In genomic region chr15:39885099-39885777, GRCh38 we compare ENCODE assay signal across 2 cellular contexts.
A peak's percentile ranks its signal among the peaks of the same experiment; 100 is the strongest.
TF ChIP-seq lines count a peak whose summit lies in the region.

No MANE protein-coding gene starts in this region.

TF ChIP-seq in IMR-90, 13 proteins besides CTCF, POLR2A, EP300 and RAD21 (continued from another document):
- TF ChIP-seq MXI1 (IDR thresholded peaks at IDR 0.05; ENCODE audit: borderline replicate concordance, low read depth, low read length) (no peak), CEBPB (IDR thresholded peaks at IDR 0.05; ENCODE audit: low read depth, low read length) (peak; percentile 73), BHLHE40 (IDR thresholded peaks at IDR 0.05; ENCODE audit: low read depth, low read length) (no peak), RCOR1 (IDR thresholded peaks at IDR 0.05; ENCODE audit: insufficient replicate concordance, low read length) (no peak)
TF ChIP-seq in IMR-90: peak in this region for 1.

TF ChIP-seq in liver, 16 proteins besides CTCF, POLR2A, EP300 and RAD21 (continued from another document):
- no peak for TF ChIP-seq REST (IDR thresholded peaks at IDR 0.05)
- no peak for TF ChIP-seq NR2F2 (IDR thresholded peaks at IDR 0.05)
- TF ChIP-seq HNF4G (IDR thresholded peaks at IDR 0.05) = no peak
- TF ChIP-seq EGR1 (IDR thresholded peaks at IDR 0.05; ENCODE audit: low read depth in 2 of 2) = no peak
- TF ChIP-seq ATF3 (IDR thresholded peaks at IDR 0.05) = no peak
- TF ChIP-seq MAX (IDR thresholded peaks at IDR 0.05) = peak; percentile 22
- no peak for TF ChIP-seq ZBTB33 (IDR thresholded peaks at IDR 0.05)
- peak; percentile 60 to 68 for TF ChIP-seq HNF4A (conservative IDR thresholded peaks at IDR 0.05)
